In genomic region chr7:157904211-157904865, GRCh38 we compare ENCODE assay signal across 23 cellular contexts.
"Had no signal": no experiment of that assay in that cellular context is flagged by ENCODE, and none has a peak within 500 bp of the region (broad histone marks: within the 10 kb centered on the region; RNA-seq: fewer than 3 reads in every experiment).

No MANE protein-coding gene starts in this region.

- H3K4me1 ChIP-seq: colonic mucosa, gastrocnemius medialis, right atrium auricular region had no signal

- H3K27ac ChIP-seq: colonic mucosa, esophagus squamous epithelium, gastrocnemius medialis, right atrium auricular region, spleen, thoracic aorta, vagina had no signal

- H3K4me3 Mint-ChIP-seq: activated naive CD4-positive, alpha-beta T cell treated with anti-CD3 and anti-CD28 coated beads, Interleukin-2, amount 50 U/mL, for 24 hours; central memory CD8-positive, alpha-beta T cell; memory B cell; neural crest cell; T-cell; T-helper 2 cell treated with Interferon-gamma antibody and Interleukin-4, amounts not matched to agents 5 μg/mL and 100 μg/mL, for 36 hours; type B pancreatic cell had no signal

- H3K9me3 ChIP-seq: colonic mucosa, esophagus squamous epithelium, gastrocnemius medialis, mucosa of descending colon, right atrium auricular region, thoracic aorta, vagina had no signal

- H3K27ac Mint-ChIP-seq: activated naive CD4-positive, alpha-beta T cell treated with anti-CD3 and anti-CD28 coated beads, Interleukin-2, amount 50 U/mL, for 24 hours; memory B cell; T-cell; T-helper 2 cell treated with Interferon-gamma antibody and Interleukin-4, amounts not matched to agents 5 μg/mL and 100 μg/mL, for 36 hours; type B pancreatic cell had no signal

- H3K27me3 ChIP-seq: colonic mucosa, esophagus squamous epithelium, right atrium auricular region, vagina had no signal

- H3K4me3 ChIP-seq: colonic mucosa, esophagus squamous epithelium, gastrocnemius medialis, mucosa of descending colon, right atrium auricular region, spleen, thoracic aorta, vagina had no signal

- H3K9me3 Mint-ChIP-seq: activated naive CD4-positive, alpha-beta T cell treated with anti-CD3 and anti-CD28 coated beads, Interleukin-2, amount 50 U/mL, for 24 hours; central memory CD8-positive, alpha-beta T cell; neural crest cell; T-cell; T-helper 2 cell treated with Interferon-gamma antibody and Interleukin-4, amounts not matched to agents 5 μg/mL and 100 μg/mL, for 36 hours had no signal

- H3K4me1 Mint-ChIP-seq: activated naive CD4-positive, alpha-beta T cell treated with anti-CD3 and anti-CD28 coated beads, Interleukin-2, amount 50 U/mL, for 24 hours; central memory CD8-positive, alpha-beta T cell; memory B cell; T-cell had no signal

- H3K36me3 Mint-ChIP-seq: activated naive CD4-positive, alpha-beta T cell treated with anti-CD3 and anti-CD28 coated beads, Interleukin-2, amount 50 U/mL, for 24 hours; memory B cell; T-cell; type B pancreatic cell had no signal

- DNase-seq: activated gamma-delta T cell; activated T-cell treated with anti-CD3 and anti-CD28 coated beads, Interleukin-2, amount 50 U/mL, for 48 hours; colonic mucosa; esophagus squamous epithelium; gastrocnemius medialis; left colon; mucosa of descending colon; spleen; stimulated activated CD4-positive, alpha-beta T cell treated with anti-CD3 and anti-CD28 coated beads, Interleukin-4, amount 100 ng/mL, for 1 hour; stimulated activated naive CD4-positive, alpha-beta T cell had no signal

- ATAC-seq: activated CD4-positive, CD25-positive, alpha-beta regulatory T cell treated with anti-CD3 and anti-CD28 coated beads, Interleukin-2, amount 50 U/mL, for 24 hours; gastrocnemius medialis; left colon; mucosa of descending colon; T-cell had no signal

- H3K27me3 Mint-ChIP-seq: activated naive CD4-positive, alpha-beta T cell treated with anti-CD3 and anti-CD28 coated beads, Interleukin-2, amount 50 U/mL, for 24 hours; central memory CD8-positive, alpha-beta T cell; memory B cell; T-cell had no signal

- H3K36me3 ChIP-seq: colonic mucosa, esophagus squamous epithelium, gastrocnemius medialis, right atrium auricular region, spleen, thoracic aorta, vagina had no signal

- FAIRE-seq: astrocyte, keratinocyte had no signal
